8 cellular contexts compared by ENCODE assay signal in genomic region chr12:48795550-48796455, GRCh38. TPM values are rescaled to one million over a fixed set of nuclear protein-coding genes. Genes with fewer than 3 reads are reported as not detected.
A peak's percentile ranks its signal among the peaks of the same experiment; 100 is the strongest.
DNase-seq lines count a peak whose midpoint lies in the region; ATAC-seq, FAIRE-seq and TF ChIP-seq lines count a peak whose summit lies in the region.

No MANE protein-coding gene starts in this region.

- no peak overlapping the region for H3K9ac ChIP-seq in astrocyte (ENCODE audit: low read length)

- DNase-seq in A172 (ENCODE audit: low spot score): peak; percentile 75
- DNase-seq in GM12891 (ENCODE audit: insufficient read length, low spot score): peak; percentile 55
- DNase-seq in NCI-H1105 treated with DMSO at 0.1 percent for 48 hours (lab: John Stamatoyannopoulos, UW): peak; percentile 47
- peak; percentile 87 for DNase-seq in SW480 (ENCODE audit: low spot score)
- peak; percentile 40 for DNase-seq in astrocyte (ENCODE audit: low read depth)
- DNase-seq in left ventricle myocardium superior: peak; percentile 47
- peak; percentile 66 for DNase-seq in renal cortical epithelial cell (ENCODE audit: low read depth)
- DNase-seq in GF-D8 (lab: John Stamatoyannopoulos, UW): no peak

- no peaks in the 10 kb centered on the region for H3K27me3 ChIP-seq in astrocyte (ENCODE audit: insufficient read depth, low read length)

- peak overlapping the region; percentile 60 for H2AFZ ChIP-seq in astrocyte (ENCODE audit: low read depth, low read length)

- peaks cover 9% of the 10 kb centered on the region for H3K27me3 Mint-ChIP-seq in astrocyte (ENCODE audit: low read depth, unreplicated experiment)

- H3K4me1 ChIP-seq in astrocyte (ENCODE audit: insufficient read depth, low read length): no peaks in the 10 kb centered on the region

- no peak overlapping the region for H3K4me3 ChIP-seq in astrocyte (ENCODE audit: insufficient read depth, low read depth, low read length)

- no peaks in the 10 kb centered on the region for H3K36me3 Mint-ChIP-seq in astrocyte (ENCODE audit: low read depth, unreplicated experiment)

- TF ChIP-seq POLR2A in GM12891 (IDR thresholded peaks at IDR 0.05; ENCODE audit: low read depth, low read length): no peak

- no peaks in the 10 kb centered on the region for H3K79me2 ChIP-seq in astrocyte (ENCODE audit: insufficient read depth, low read length)

- no peak overlapping the region for H3K27ac ChIP-seq in astrocyte (ENCODE audit: low read depth, low read length)

- H4K20me1 ChIP-seq in astrocyte (ENCODE audit: insufficient read depth, low read length): no peaks in the 10 kb centered on the region

- H3K4me1 Mint-ChIP-seq in astrocyte (ENCODE audit: low read depth, unreplicated experiment): peaks cover 15% of the 10 kb centered on the region

- H3K9me3 Mint-ChIP-seq in astrocyte (ENCODE audit: unreplicated experiment): no peaks in the 10 kb centered on the region

- H3K4me2 ChIP-seq in astrocyte (ENCODE audit: low read length): no peak overlapping the region

- H3K4me3 Mint-ChIP-seq in astrocyte (ENCODE audit: unreplicated experiment): no peak overlapping the region

- no peak overlapping the region for H3K27ac Mint-ChIP-seq in astrocyte (ENCODE audit: unreplicated experiment)

- intact Hi-C loops in left ventricle myocardium superior (cut with micrococcal nuclease): loop anchor here (2.0 kb wide), 1 partner anchor 43 kb away; no protein-coding TSS in a partner anchor

- peak; percentile 98 for TF ChIP-seq CTCF in astrocyte (IDR thresholded peaks at IDR 0.05; ENCODE audit: insufficient read depth, low read depth, low read length)

- H3K36me3 ChIP-seq in astrocyte (ENCODE audit: insufficient read depth, low read length): no peaks in the 10 kb centered on the region

- peak; percentile 92 for ATAC-seq in left ventricle myocardium superior

- FAIRE-seq in GM12891 (lab: Jason Lieb, UNC) (peak; percentile 94), astrocyte (lab: Jason Lieb, UNC) (peak; percentile 89)

- H3K9me3 ChIP-seq in astrocyte (ENCODE audit: insufficient read depth, low read depth, low read length): no peaks in the 10 kb centered on the region

TF ChIP-seq in GM12891, 5 proteins besides CTCF, POLR2A, EP300 and RAD21:
- TF ChIP-seq POU2F2 (IDR thresholded peaks at IDR 0.05; ENCODE audit: low read depth, low read length) (no peak), POLR2AphosphoS5 (IDR thresholded peaks at IDR 0.05; ENCODE audit: low read depth, low read length) (no peak), SPI1 (IDR thresholded peaks at IDR 0.05; ENCODE audit: low read depth, low read length) (no peak), PAX5 (IDR thresholded peaks at IDR 0.05; ENCODE audit: insufficient read depth, low read length, severe bottlenecking) (no peak), TAF1 (IDR thresholded peaks at IDR 0.05; ENCODE audit: low read depth, low read length) (no peak)

RNA-seq across cellular contexts. Expression of gene ADCY6, which starts 6.9 kb away (rescaled TPM):
- total RNA-seq in A172 (2014; rRNA removed; shearing (Covaris generic)): 13.1 and 14.5 TPM in 2 replicates
- polyA plus RNA-seq in GM12891 (2012; ENCODE audit: low read depth, missing spikeins): 0.06 TPM
- total RNA-seq in astrocyte (28.9 and 33.5 TPM in 2 replicates), left ventricle myocardium superior (57.0 TPM), renal cortical epithelial cell (23.1 and 83.9 TPM in 2 replicates)

RNA-seq across cellular contexts. Expression of gene CACNB3, which starts 22.5 kb away (rescaled TPM):
- 11.7 and 20.4 TPM in 2 replicates for total RNA-seq in A172 (2014; rRNA removed; shearing (Covaris generic))
- 0.67 TPM for polyA plus RNA-seq in GM12891 (2012; ENCODE audit: low read depth, missing spikeins)
- total RNA-seq in astrocyte: 36.2 and 40.5 TPM in 2 replicates
- 4.4 TPM for total RNA-seq in left ventricle myocardium superior
- 20.7 and 31.1 TPM in 2 replicates for total RNA-seq in renal cortical epithelial cell

RNA-seq across cellular contexts. Expression of gene DDX23, which starts 56.2 kb away (rescaled TPM):
- total RNA-seq in A172 (2014; rRNA removed; shearing (Covaris generic)): 105 and 114 TPM in 2 replicates
- 58.4 TPM for polyA plus RNA-seq in GM12891 (2012; ENCODE audit: low read depth, missing spikeins)
- 66.7 and 77.1 TPM in 2 replicates for total RNA-seq in astrocyte
- 36.4 TPM for total RNA-seq in left ventricle myocardium superior
- total RNA-seq in renal cortical epithelial cell: 84.7 and 121 TPM in 2 replicates
